14 cellular contexts compared by ENCODE assay signal in the genomic region with DNA sequence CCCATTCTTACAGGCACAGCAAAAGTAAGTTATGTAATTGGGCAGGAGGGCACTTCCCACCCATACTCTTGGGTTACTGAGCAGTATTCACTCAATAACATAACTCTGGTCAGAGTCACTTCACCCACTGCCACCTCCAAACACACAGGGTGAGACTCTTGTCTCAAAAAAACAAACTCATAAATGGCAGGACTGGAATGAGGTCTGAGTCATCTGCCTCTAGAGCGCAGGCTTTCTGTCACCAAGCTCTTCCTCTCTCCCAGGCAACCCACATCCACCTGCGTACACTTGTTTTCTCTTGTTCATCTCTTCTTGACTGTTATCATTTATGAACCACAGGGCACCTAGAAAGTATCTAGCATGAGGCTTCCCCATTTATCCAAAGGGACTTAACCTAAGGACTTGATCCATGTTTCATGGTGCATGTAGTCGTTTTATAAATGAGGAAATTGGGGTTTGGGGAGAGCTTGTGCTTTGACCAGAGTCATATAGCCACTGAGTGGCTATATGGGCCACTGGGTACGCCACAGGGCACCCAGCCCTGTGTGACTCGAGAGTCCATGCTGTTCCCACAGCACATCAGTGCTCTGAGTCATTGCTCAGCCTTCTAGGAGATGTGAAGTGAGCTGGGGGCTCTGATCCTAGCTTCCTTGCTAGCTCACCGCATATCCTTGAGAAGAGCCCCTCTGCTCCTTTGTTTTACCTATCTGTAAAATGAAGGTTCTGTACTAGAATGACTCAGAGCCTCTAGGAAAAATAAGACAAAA. TPM values are rescaled to one million over a fixed set of nuclear protein-coding genes. Genes with fewer than 3 reads are reported as not detected.
A peak's percentile ranks its signal among the peaks of the same experiment; 100 is the strongest.
DNase-seq lines count a peak whose midpoint lies in the region; ATAC-seq and TF ChIP-seq lines count a peak whose summit lies in the region.
"Had no signal": no experiment of that assay in that cellular context is flagged by ENCODE, and none has a peak within 500 bp of the region (broad histone marks: within the 10 kb centered on the region; RNA-seq: fewer than 3 reads in every experiment).

No MANE protein-coding gene starts in this region.

- H3K9me3 ChIP-seq in smooth muscle cell (replicated peaks; ENCODE audit: low read depth) (no peaks in the 10 kb centered on the region), HAP-1 (no peaks in the 10 kb centered on the region)
- H3K9me3 ChIP-seq: breast epithelium had no signal

- no peak overlapping the region for H2AFZ ChIP-seq in smooth muscle cell (ENCODE audit: low read depth)

- no peak overlapping the region for H3K4me3 ChIP-seq in smooth muscle cell
- H3K4me3 ChIP-seq in HAP-1, result no peak overlapping the region
- H3K4me3 ChIP-seq: breast epithelium, K562 had no signal

- H3K4me3 Mint-ChIP-seq in activated T-cell treated with anti-CD3 and anti-CD28 coated beads, Interleukin-2, amount 50 U/mL, for 24 hours, result no peak overlapping the region
- H3K4me3 Mint-ChIP-seq in T-cell, result no peak overlapping the region
- H3K4me3 Mint-ChIP-seq in effector memory CD8-positive, alpha-beta T cell, result no peak overlapping the region
- no peak overlapping the region for H3K4me3 Mint-ChIP-seq in mesothelial cell of epicardium
- H3K4me3 Mint-ChIP-seq: neural crest cell had no signal

- H3F3A ChIP-seq in smooth muscle cell (ENCODE audit: low read depth), result no peaks in the 10 kb centered on the region

- no peaks in the 10 kb centered on the region for H3K27me3 Mint-ChIP-seq in activated T-cell treated with anti-CD3 and anti-CD28 coated beads, Interleukin-2, amount 50 U/mL, for 24 hours
- H3K27me3 Mint-ChIP-seq in T-cell, result no peaks in the 10 kb centered on the region
- no peaks in the 10 kb centered on the region for H3K27me3 Mint-ChIP-seq in effector memory CD8-positive, alpha-beta T cell
- H3K27me3 Mint-ChIP-seq in mesothelial cell of epicardium (ENCODE audit: low read depth), result no peaks in the 10 kb centered on the region

- no peaks in the 10 kb centered on the region for H3K9me3 Mint-ChIP-seq in activated T-cell treated with anti-CD3 and anti-CD28 coated beads, Interleukin-2, amount 50 U/mL, for 24 hours
- H3K9me3 Mint-ChIP-seq in T-cell (no peaks in the 10 kb centered on the region), mesothelial cell of epicardium (no peaks in the 10 kb centered on the region)
- no peaks in the 10 kb centered on the region for H3K9me3 Mint-ChIP-seq in effector memory CD8-positive, alpha-beta T cell
- H3K9me3 Mint-ChIP-seq: neural crest cell had no signal

- H3K27ac ChIP-seq in smooth muscle cell (ENCODE audit: low read depth), result peak overlapping the region; percentile 38
- H3K27ac ChIP-seq: breast epithelium had no signal

- CTCF ChIA-PET in T-cell (lab: Charles Lee), result interaction anchor here in 1 of 2 donors (0.6 kb wide), 1 partner anchor 37 kb away, joined by 3 read pairs; no protein-coding TSS in a partner anchor

- peaks cover 19% of the 10 kb centered on the region for H4K20me1 ChIP-seq in smooth muscle cell (ENCODE audit: low read depth)

- H3K27me3 ChIP-seq in smooth muscle cell (ENCODE audit: low read depth) (no peaks in the 10 kb centered on the region), HAP-1 (ENCODE audit: low read depth) (no peaks in the 10 kb centered on the region)
- H3K27me3 ChIP-seq: breast epithelium had no signal

- WGBS in smooth muscle cell (ENCODE audit: low lambda C conversion rate), result 81% methylated on average over 6 of the region's 6 CpGs

- DNase-seq in activated T-cell treated with anti-CD3 and anti-CD28 coated beads, Interleukin-2, amount 50 U/mL, for 24 hours, result no peak
- no peak for DNase-seq in activated T-cell treated with anti-CD3 and anti-CD28 coated beads, Interleukin-2, amount 50 U/mL, for 1 hour
- DNase-seq in T-cell (no peak), smooth muscle cell (lab: John Stamatoyannopoulos, UW; ENCODE audit: unreplicated experiment) (no peak), mesothelial cell of epicardium (ENCODE audit: low spot score in 2 of 2, unreplicated experiment in 2 of 2) (no peak), HAP-1 (ENCODE audit: low spot score in 2 of 2) (no peak), islet precursor cell (no peak)
- DNase-seq in effector memory CD8-positive, alpha-beta T cell, result no peak

- H3K4me2 ChIP-seq in smooth muscle cell, result no peak overlapping the region

- H3K36me3 ChIP-seq in smooth muscle cell (ENCODE audit: low read depth) (no peaks in the 10 kb centered on the region), HAP-1 (replicated peaks) (peaks cover 72% of the 10 kb centered on the region)
- H3K36me3 ChIP-seq: breast epithelium had no signal

- H3K4me1 Mint-ChIP-seq in activated T-cell treated with anti-CD3 and anti-CD28 coated beads, Interleukin-2, amount 50 U/mL, for 24 hours (ENCODE audit: low read depth), result peaks cover 30% of the 10 kb centered on the region
- H3K4me1 Mint-ChIP-seq in T-cell, result peaks cover 26 to 45% (median 42%) of the 10 kb centered on the region in 3 donors
- peaks cover 38 to 42% of the 10 kb centered on the region in 2 donors for H3K4me1 Mint-ChIP-seq in effector memory CD8-positive, alpha-beta T cell (ENCODE audit: low read depth in 2 of 2)
- no peaks in the 10 kb centered on the region for H3K4me1 Mint-ChIP-seq in mesothelial cell of epicardium
- H3K4me1 Mint-ChIP-seq: neural crest cell had no signal

- H3K36me3 Mint-ChIP-seq in activated T-cell treated with anti-CD3 and anti-CD28 coated beads, Interleukin-2, amount 50 U/mL, for 24 hours (ENCODE audit: low read depth), result peaks cover 99% of the 10 kb centered on the region
- H3K36me3 Mint-ChIP-seq in T-cell, result peaks cover 63% of the 10 kb centered on the region
- peaks cover 64% of the 10 kb centered on the region for H3K36me3 Mint-ChIP-seq in effector memory CD8-positive, alpha-beta T cell (ENCODE audit: insufficient read depth)
- H3K36me3 Mint-ChIP-seq in mesothelial cell of epicardium, result peaks cover 30% of the 10 kb centered on the region

- no peaks in the 10 kb centered on the region for H3K79me2 ChIP-seq in smooth muscle cell (ENCODE audit: low read depth)

- POLR2A ChIA-PET in T-cell (lab: Charles Lee), result no interaction called here

- ATAC-seq in T-cell (replicated peaks in 1 of 4), result peak in 3 of 4 experiments; percentile 66 to 74 (median 66)
- no peak for ATAC-seq in effector memory CD8-positive, alpha-beta T cell (replicated peaks)
- ATAC-seq: K562 had no signal

- in situ Hi-C loops in HAP-1 (cut with MboI; ENCODE audit: low sequenced_read_pairs), result no loop called here

- TF ChIP-seq CTCF in smooth muscle cell (IDR thresholded peaks at IDR 0.05; ENCODE audit: borderline replicate concordance, insufficient read depth, poor library complexity, severe bottlenecking) (no peak), mesothelial cell of epicardium (IDR thresholded peaks at IDR 0.05; ENCODE audit: unreplicated experiment) (no peak)

- H3K9ac ChIP-seq in smooth muscle cell (ENCODE audit: low read depth), result no peak overlapping the region

- H3K27ac Mint-ChIP-seq in activated T-cell treated with anti-CD3 and anti-CD28 coated beads, Interleukin-2, amount 50 U/mL, for 24 hours, result peak overlapping the region; percentile 68
- H3K27ac Mint-ChIP-seq in T-cell (peak overlapping the region; percentile 59 to 80), mesothelial cell of epicardium (no peak overlapping the region)
- peak overlapping the region; percentile 76 to 89 for H3K27ac Mint-ChIP-seq in effector memory CD8-positive, alpha-beta T cell

- H3K4me1 ChIP-seq in smooth muscle cell (ENCODE audit: low read depth) (no peaks in the 10 kb centered on the region), HAP-1 (no peaks in the 10 kb centered on the region)
- H3K4me1 ChIP-seq: breast epithelium had no signal

RNA-seq across cellular contexts. Expression of gene C20orf173, which starts 22.4 kb away (rescaled TPM):
- total RNA-seq in T-cell, result not detected
- total RNA-seq in smooth muscle cell, result not detected in 2 replicates
- polyA plus RNA-seq in smooth muscle cell, result not detected in 2 replicates
- not detected in 3 replicates for total RNA-seq in mesothelial cell of epicardium
- total RNA-seq: activated CD8-positive, alpha-beta memory T cell treated with anti-CD3 and anti-CD28 coated beads for 36 hours; breast epithelium; K562; neural crest cell; skeletal muscle tissue had no signal
- polyA plus RNA-seq: esophagus, K562 had no signal

RNA-seq across cellular contexts. Expression of gene ERGIC3, which starts 34.8 kb away (rescaled TPM):
- total RNA-seq in T-cell, result 100 to 1,000 TPM; 135 to 180 (median 166) TPM
- 188 and 245 TPM in 2 replicates for total RNA-seq in smooth muscle cell
- 252 and 270 TPM in 2 replicates for polyA plus RNA-seq in smooth muscle cell
- total RNA-seq in mesothelial cell of epicardium, result 253 to 258 TPM (median 255 TPM) in 3 replicates

RNA-seq across cellular contexts. Expression of gene CEP250, which starts 51.7 kb away (rescaled TPM):
- total RNA-seq in T-cell (10 to 100 TPM; 45.7 to 70.7 (median 67.4) TPM), smooth muscle cell (16.0 and 21.9 TPM in 2 replicates), mesothelial cell of epicardium (65.5 to 69.6 TPM (median 68.4 TPM) in 3 replicates)
- polyA plus RNA-seq in smooth muscle cell, result 22.1 and 36.7 TPM in 2 replicates
